Comparison of ENCODE assay signal across 8 cellular contexts in genomic region chr1:162023181-162023546, GRCh38. TPM values are rescaled to one million over a fixed set of nuclear protein-coding genes. Genes with fewer than 3 reads are reported as not detected.
DNase-seq lines count a peak whose midpoint lies in the region; ATAC-seq and TF ChIP-seq lines count a peak whose summit lies in the region.

No MANE protein-coding gene starts in this region.

- no peak overlapping the region for H3K27ac ChIP-seq in WERI-Rb-1
- peak overlapping the region; percentile 14 to 19 for H3K27ac ChIP-seq in right atrium auricular region

- TF ChIP-seq CTCF in WERI-Rb-1 (IDR thresholded peaks at IDR 0.05; ENCODE audit: low read depth, low read length): no peak
- TF ChIP-seq CTCF in right atrium auricular region (IDR thresholded peaks at IDR 0.05): no peak

- ATAC-seq in sciatic nerve: peak; percentile 7
- no peak for ATAC-seq in HG03108 (IDR thresholded peaks at IDR 0.05; ENCODE audit: unreplicated experiment)

- H3K4me3 ChIP-seq in WERI-Rb-1 (ENCODE audit: low read depth, low read length) (peak overlapping the region; percentile 47), right atrium auricular region (peak overlapping the region; percentile 49 to 63)

- peak; percentile 9 for DNase-seq in GM04503 (ENCODE audit: low read depth)
- no peak for DNase-seq in WERI-Rb-1
- DNase-seq in right atrium auricular region (ENCODE audit: low spot score): no peak
- no peak for DNase-seq in sciatic nerve (ENCODE audit: low spot score)
- no peak for DNase-seq in activated gamma-delta T cell (lab: John Stamatoyannopoulos, UW)
- DNase-seq in DMS79 treated with DMSO at 0.1 percent for 48 hours (lab: John Stamatoyannopoulos, UW): no peak
- DNase-seq in iPS-NIHi7 (ENCODE audit: extremely low spot score): no peak

- H3K9me3 ChIP-seq in WERI-Rb-1 (ENCODE audit: severe bottlenecking) (peaks cover 10% of the 10 kb centered on the region), right atrium auricular region (no peaks in the 10 kb centered on the region)

- intact Hi-C loops in sciatic nerve (cut with DNase I): no loop called here

- H3K27me3 ChIP-seq in WERI-Rb-1 (ENCODE audit: insufficient read depth, low read depth, severe bottlenecking) (peaks cover 92% of the 10 kb centered on the region), right atrium auricular region (no peaks in the 10 kb centered on the region)

- H3K36me3 ChIP-seq in WERI-Rb-1 (no peaks in the 10 kb centered on the region), right atrium auricular region (no peaks in the 10 kb centered on the region)

- H3K4me1 ChIP-seq in right atrium auricular region: peaks cover 0 to 46% of the 10 kb centered on the region in 2 donors

RNA-seq across cellular contexts. Expression of gene OLFML2B, which starts 0.5 kb away (rescaled TPM):
- total RNA-seq in right atrium auricular region: 1 to 10 TPM; 4.5 to 9.2 TPM
- 50.3 TPM for total RNA-seq in sciatic nerve

RNA-seq across cellular contexts. Expression of gene NOS1AP, which starts 46.3 kb away (rescaled TPM):
- total RNA-seq in right atrium auricular region: 1 to 10 TPM; 2.2 to 2.4 TPM
- 9.1 TPM for total RNA-seq in sciatic nerve
